ENCODE assay signal across 1 cellular context in the genomic region with DNA sequence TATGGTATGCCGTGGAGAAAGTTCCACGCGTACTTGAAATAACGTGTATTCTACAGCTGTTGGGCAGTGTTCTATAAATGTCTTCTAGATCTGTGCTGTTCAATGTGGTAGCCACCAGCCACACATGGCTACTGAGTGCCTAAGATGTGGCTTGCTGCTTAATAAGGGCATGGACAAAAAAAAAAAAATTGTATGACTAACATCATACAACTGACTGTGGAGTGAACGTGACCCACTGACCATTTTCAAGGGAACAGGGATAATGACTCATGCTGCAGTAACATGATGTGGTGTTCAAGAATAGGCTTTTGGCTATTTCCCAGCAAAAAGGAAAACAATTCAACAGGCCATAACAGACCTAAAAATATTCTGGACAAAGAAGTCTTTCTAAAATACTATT.
TF ChIP-seq lines count a peak whose summit lies in the region.

No MANE protein-coding gene starts in this region.

TF ChIP-seq in SK-N-SH, 30 proteins besides CTCF, POLR2A, EP300 and RAD21 (continued from another document):
- TF ChIP-seq, protein P1, sequence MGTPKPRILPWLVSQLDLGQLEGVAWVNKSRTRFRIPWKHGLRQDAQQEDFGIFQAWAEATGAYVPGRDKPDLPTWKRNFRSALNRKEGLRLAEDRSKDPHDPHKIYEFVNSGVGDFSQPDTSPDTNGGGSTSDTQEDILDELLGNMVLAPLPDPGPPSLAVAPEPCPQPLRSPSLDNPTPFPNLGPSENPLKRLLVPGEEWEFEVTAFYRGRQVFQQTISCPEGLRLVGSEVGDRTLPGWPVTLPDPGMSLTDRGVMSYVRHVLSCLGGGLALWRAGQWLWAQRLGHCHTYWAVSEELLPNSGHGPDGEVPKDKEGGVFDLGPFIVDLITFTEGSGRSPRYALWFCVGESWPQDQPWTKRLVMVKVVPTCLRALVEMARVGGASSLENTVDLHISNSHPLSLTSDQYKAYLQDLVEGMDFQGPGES (IDR thresholded peaks at IDR 0.05; ENCODE audit: low read depth, low read length): no peak
- TF ChIP-seq, protein P2, sequence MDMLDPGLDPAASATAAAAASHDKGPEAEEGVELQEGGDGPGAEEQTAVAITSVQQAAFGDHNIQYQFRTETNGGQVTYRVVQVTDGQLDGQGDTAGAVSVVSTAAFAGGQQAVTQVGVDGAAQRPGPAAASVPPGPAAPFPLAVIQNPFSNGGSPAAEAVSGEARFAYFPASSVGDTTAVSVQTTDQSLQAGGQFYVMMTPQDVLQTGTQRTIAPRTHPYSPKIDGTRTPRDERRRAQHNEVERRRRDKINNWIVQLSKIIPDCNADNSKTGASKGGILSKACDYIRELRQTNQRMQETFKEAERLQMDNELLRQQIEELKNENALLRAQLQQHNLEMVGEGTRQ (IDR thresholded peaks at IDR 0.05; ENCODE audit: borderline replicate concordance, low read depth, low read length): no peak
- TF ChIP-seq SIN3A (IDR thresholded peaks at IDR 0.05; ENCODE audit: borderline replicate concordance, low read depth, low read length) (no peak), POLR2AphosphoS5 (IDR thresholded peaks at IDR 0.05; ENCODE audit: low read depth, low read length) (peak; percentile 49; the same call in 1 of the 2 replicates), RXRA (IDR thresholded peaks at IDR 0.05; ENCODE audit: borderline replicate concordance, low read depth) (peak; percentile 80; the same call in 1 of the 2 replicates), YY1 (IDR thresholded peaks at IDR 0.05; ENCODE audit: low read depth) (no peak), MXI1 (IDR thresholded peaks at IDR 0.05; ENCODE audit: low read depth, low read length) (no peak), FOXJ3 (CRISPR knock-in tag; IDR thresholded peaks at IDR 0.05) (no peak)
- TF ChIP-seq, protein P3, sequence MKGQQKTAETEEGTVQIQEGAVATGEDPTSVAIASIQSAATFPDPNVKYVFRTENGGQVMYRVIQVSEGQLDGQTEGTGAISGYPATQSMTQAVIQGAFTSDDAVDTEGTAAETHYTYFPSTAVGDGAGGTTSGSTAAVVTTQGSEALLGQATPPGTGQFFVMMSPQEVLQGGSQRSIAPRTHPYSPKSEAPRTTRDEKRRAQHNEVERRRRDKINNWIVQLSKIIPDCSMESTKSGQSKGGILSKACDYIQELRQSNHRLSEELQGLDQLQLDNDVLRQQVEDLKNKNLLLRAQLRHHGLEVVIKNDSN (IDR thresholded peaks at IDR 0.05; ENCODE audit: borderline replicate concordance, low read depth): no peak; the same call in 1 of the 2 replicates
